In genomic region chr9:6827370-6827949, GRCh38 we compare ENCODE assay signal across 8 cellular contexts.
DNase-seq lines count a peak whose midpoint lies in the region; ATAC-seq, FAIRE-seq and TF ChIP-seq lines count a peak whose summit lies in the region.

No MANE protein-coding gene starts in this region.

- no peaks in the 10 kb centered on the region for H3K9me3 Mint-ChIP-seq in effector memory CD8-positive, alpha-beta T cell
- peaks cover 14% of the 10 kb centered on the region for H3K9me3 Mint-ChIP-seq in nephron progenitor cell

- TF ChIP-seq CTCF in BE2C (IDR thresholded peaks at IDR 0.05; ENCODE audit: low read depth, low read length) = peak; percentile 80
- TF ChIP-seq CTCF in GM12865 (IDR thresholded peaks at IDR 0.05; ENCODE audit: insufficient read depth, low read depth, low read length, missing control alignments) = peak; percentile 40
- peak; percentile 67 for TF ChIP-seq CTCF in nephron progenitor cell (IDR thresholded peaks at IDR 0.05)

- H3K27me3 Mint-ChIP-seq in effector memory CD8-positive, alpha-beta T cell = no peaks in the 10 kb centered on the region
- no peaks in the 10 kb centered on the region for H3K27me3 Mint-ChIP-seq in nephron progenitor cell (ENCODE audit: low read depth, poor library complexity)

- H3K4me3 ChIP-seq in BE2C (ENCODE audit: low read depth, low read length) (no peak overlapping the region), GM12865 (ENCODE audit: low read depth, low read length) (no peak overlapping the region)

- peak; percentile 51 for DNase-seq in BE2C
- DNase-seq in GM12865 (ENCODE audit: low read depth) = peak; percentile 50
- peak; percentile 60 for DNase-seq in M059J (ENCODE audit: low read depth)
- peak; percentile 56 for DNase-seq in SKM-1 treated with dmso at 0.1 percent for 144 hours (lab: John Stamatoyannopoulos, UW; ENCODE audit: unreplicated experiment)
- peak; percentile 7 to 28 (median 7) for DNase-seq in effector memory CD8-positive, alpha-beta T cell
- peak; percentile 53 for DNase-seq in nephron progenitor cell
- no peak for DNase-seq in frontal cortex (ENCODE audit: low spot score in 2 of 2)
- DNase-seq in mesenteric fat pad (ENCODE audit: low spot score) = no peak

- H3K27ac Mint-ChIP-seq in effector memory CD8-positive, alpha-beta T cell = peak overlapping the region in 1 of 2 donors; percentile 28
- H3K27ac Mint-ChIP-seq in nephron progenitor cell = peak overlapping the region; percentile 88

- peak; percentile 24 for ATAC-seq in effector memory CD8-positive, alpha-beta T cell (replicated peaks)

- H3K4me1 Mint-ChIP-seq in effector memory CD8-positive, alpha-beta T cell (ENCODE audit: low read depth in 2 of 2) = peaks cover 4 to 24% of the 10 kb centered on the region in 2 donors
- H3K4me1 Mint-ChIP-seq in nephron progenitor cell = peaks cover 11% of the 10 kb centered on the region

- no peak overlapping the region for H3K4me3 Mint-ChIP-seq in effector memory CD8-positive, alpha-beta T cell
- no peak overlapping the region for H3K4me3 Mint-ChIP-seq in nephron progenitor cell

- H3K9me3 ChIP-seq in BE2C = no peaks in the 10 kb centered on the region

- H3K36me3 Mint-ChIP-seq in effector memory CD8-positive, alpha-beta T cell (ENCODE audit: insufficient read depth) = peaks cover 21% of the 10 kb centered on the region
- peaks cover 18% of the 10 kb centered on the region for H3K36me3 Mint-ChIP-seq in nephron progenitor cell (ENCODE audit: low read depth)

- no peaks in the 10 kb centered on the region for H3K27me3 ChIP-seq in BE2C

- no peaks in the 10 kb centered on the region; the same call in 1 of the 2 replicates for H3K4me1 ChIP-seq in BE2C

- FAIRE-seq in frontal cortex (lab: Jason Lieb, UNC) = no peak

- H3K36me3 ChIP-seq in BE2C = no peaks in the 10 kb centered on the region

Comparison
In these comparisons a context has a peak if more than half of its experiments do, and no peak if none do; other contexts are left out.
1. DNase-seq: peak in BE2C (single experiment), GM12865 (single experiment), M059J (single experiment), SKM-1 treated with dmso at 0.1 percent for 144 hours (single experiment), effector memory CD8-positive, alpha-beta T cell (3 of 3) and nephron progenitor cell (single experiment); none in frontal cortex (0 of 2) and mesenteric fat pad (single experiment).
2. Peak in every context shown above with its lines, with median percentiles within 50 percentile points of each other: CTCF ChIP-seq.